Comparison of ENCODE assay signal across 8 cellular contexts in genomic region chr20:33915726-33916331, GRCh38.
DNase-seq lines count a peak whose midpoint lies in the region; TF ChIP-seq lines count a peak whose summit lies in the region.

No MANE protein-coding gene starts in this region.

- H3K9me3 Mint-ChIP-seq in endodermal cell (no peaks in the 10 kb centered on the region), nephron progenitor cell (no peaks in the 10 kb centered on the region)

- H3K36me3 Mint-ChIP-seq in endodermal cell (ENCODE audit: low read depth) (no peaks in the 10 kb centered on the region), nephron progenitor cell (ENCODE audit: low read depth) (no peaks in the 10 kb centered on the region)

- H3K27ac ChIP-seq in C4-2B: no peak overlapping the region
- H3K27ac ChIP-seq in endodermal cell (ENCODE audit: low read depth, low read length): no peak overlapping the region

- H3K4me1 Mint-ChIP-seq in endodermal cell (no peaks in the 10 kb centered on the region), nephron progenitor cell (peaks cover 38% of the 10 kb centered on the region)

- H3K27me3 ChIP-seq in endodermal cell (ENCODE audit: control insufficient read depth, insufficient read depth, low read length, poor library complexity, severe bottlenecking): no peaks in the 10 kb centered on the region

- 78 to 94% methylated on average over 3 to 6 of the region's 6 CpGs for WGBS in endodermal cell (ENCODE audit: insufficient coverage in 1 of 2, insufficient read length in 1 of 2), 2 experiments
- WGBS in lower leg skin, 2 donors: 71 to 86% methylated on average over 6 of the region's 6 CpGs

- no peak for TF ChIP-seq POLR2A in lower leg skin (IDR thresholded peaks at IDR 0.05)

- peak; percentile 79 for TF ChIP-seq CTCF in C4-2B (conservative IDR thresholded peaks at IDR 0.05)
- TF ChIP-seq CTCF in endodermal cell (conservative IDR thresholded peaks at IDR 0.05): peak; percentile 87
- peak; percentile 44 for TF ChIP-seq CTCF in nephron progenitor cell (IDR thresholded peaks at IDR 0.05)
- no peak for TF ChIP-seq CTCF in lower leg skin (IDR thresholded peaks at IDR 0.05)

- H3K27ac Mint-ChIP-seq in endodermal cell (no peak overlapping the region), nephron progenitor cell (no peak overlapping the region)

- H3K4me3 ChIP-seq in endodermal cell (ENCODE audit: low read length): no peak overlapping the region
- H3K4me3 ChIP-seq in lower leg skin (ENCODE audit: low read depth, poor library complexity, severe bottlenecking): no peak overlapping the region

- intact Hi-C loops in posterior vena cava (cut with DNase I) (no loop called here), lower leg skin (cut with DNase I; ENCODE audit: low total_unique reads) (no loop called here)

- no peaks in the 10 kb centered on the region for H3K4me1 ChIP-seq in endodermal cell (ENCODE audit: control insufficient read depth, insufficient read depth, low read length)

- H3K27me3 Mint-ChIP-seq in endodermal cell (ENCODE audit: insufficient read depth) (peaks cover 2% of the 10 kb centered on the region), nephron progenitor cell (ENCODE audit: low read depth, poor library complexity) (peaks cover 9% of the 10 kb centered on the region)

- H3K9ac ChIP-seq in endodermal cell (ENCODE audit: extremely low read depth, low read length, poor library complexity, severe bottlenecking): no peak overlapping the region

- no peaks in the 10 kb centered on the region for H3K36me3 ChIP-seq in endodermal cell (ENCODE audit: control insufficient read depth, insufficient read depth, low read length)

- no peaks in the 10 kb centered on the region for H3K9me3 ChIP-seq in endodermal cell (ENCODE audit: control insufficient read depth, low read length)

- peak; percentile 71 for DNase-seq in HuH-7.5 (ENCODE audit: low spot score)
- peak; percentile 17 to 46 for DNase-seq in activated CD4-positive, alpha-beta T cell treated with anti-CD3 and anti-CD28 coated beads, Interleukin-2, amount 50 U/mL, for 24 hours (ENCODE audit: low read depth in 1 of 2, low spot score in 1 of 2)
- peak; percentile 77 for DNase-seq in endodermal cell
- DNase-seq in nephron progenitor cell: peak; percentile 20
- DNase-seq in SHP77 treated with DMSO at 0.1 percent for 48 hours (lab: John Stamatoyannopoulos, UW): no peak
- DNase-seq in posterior vena cava (ENCODE audit: low spot score): no peak
- DNase-seq in lower leg skin (ENCODE audit: low spot score in 2 of 2): no peak

- H3K4me3 Mint-ChIP-seq in endodermal cell: no peak overlapping the region
- H3K4me3 Mint-ChIP-seq in nephron progenitor cell: no peak overlapping the region

Comparison
In these comparisons a context has a peak if more than half of its experiments do, and no peak if none do; other contexts are left out.
1. CTCF ChIP-seq: peak in C4-2B (single experiment), endodermal cell (single experiment) and nephron progenitor cell (single experiment); none in lower leg skin (0 of 3).
2. DNase-seq: peak in HuH-7.5 (single experiment), activated CD4-positive, alpha-beta T cell treated with anti-CD3 and anti-CD28 coated beads, Interleukin-2, amount 50 U/mL, for 24 hours (2 of 2), endodermal cell (single experiment) and nephron progenitor cell (single experiment); none in SHP77 treated with DMSO at 0.1 percent for 48 hours (single experiment), posterior vena cava (single experiment) and lower leg skin (0 of 2).